ENCODE assay signal across 17 cellular contexts in genomic region chr3:46184469-46184868, GRCh38. TPM values are rescaled to one million over a fixed set of nuclear protein-coding genes. Genes with fewer than 3 reads are reported as not detected.
DNase-seq lines count a peak whose midpoint lies in the region; ATAC-seq and TF ChIP-seq lines count a peak whose summit lies in the region.
"Had no signal": no experiment of that assay in that cellular context is flagged by ENCODE, and none has a peak within 500 bp of the region (broad histone marks: within the 10 kb centered on the region; RNA-seq: fewer than 3 reads in every experiment).

No MANE protein-coding gene starts in this region.

- intact Hi-C loops in activated CD4-positive, alpha-beta T cell treated with anti-CD3 and anti-CD28 coated beads, Interleukin-2, amount 10 ng/mL, durations not matched to agents 24 days and 14 days (cut with micrococcal nuclease): no loop called here
- intact Hi-C loops in activated T-helper 2 cell treated with anti-CD3 and anti-CD28 coated beads, Interferon-gamma antibody, Interleukin-2, Interleukin-4, amounts not matched to agents 10 μg/mL and 5 μg/mL and 100 μg/mL, durations not matched to agents 14 hours and 24 hours and 36 hours (cut with micrococcal nuclease): no loop called here

- peaks cover 2% of the 10 kb centered on the region for H3K36me3 Mint-ChIP-seq in activated CD4-positive, alpha-beta T cell treated with anti-CD3 and anti-CD28 coated beads, Interleukin-2, amount 10 ng/mL, durations not matched to agents 24 days and 14 days (ENCODE audit: low read depth)
- H3K36me3 Mint-ChIP-seq in activated T-helper 2 cell treated with anti-CD3 and anti-CD28 coated beads, Interferon-gamma antibody, Interleukin-2, Interleukin-4, amounts not matched to agents 10 μg/mL and 5 μg/mL and 100 μg/mL, durations not matched to agents 14 hours and 24 hours and 36 hours (ENCODE audit: low read depth): no peaks in the 10 kb centered on the region
- H3K36me3 Mint-ChIP-seq: brain had no signal

- H3K36me3 ChIP-seq in adipocyte (ENCODE audit: control insufficient read depth, insufficient read depth, low read length, severe bottlenecking): no peaks in the 10 kb centered on the region
- H3K36me3 ChIP-seq: vagina had no signal

- peak; percentile 59 for DNase-seq in AG08395 (ENCODE audit: low spot score)
- peak; percentile 43 for DNase-seq in HS-27A (ENCODE audit: low read depth)
- peak; percentile 47 for DNase-seq in adipocyte (ENCODE audit: low read depth)
- peak; percentile 84 to 94 for DNase-seq in foreskin keratinocyte
- no peak for DNase-seq in NCI-H524 (lab: John Stamatoyannopoulos, UW)
- DNase-seq in activated CD4-positive, alpha-beta T cell treated with anti-CD3 and anti-CD28 coated beads, Interleukin-2, amount 10 ng/mL, durations not matched to agents 24 days and 14 days: no peak
- no peak for DNase-seq in activated T-helper 2 cell treated with anti-CD3 and anti-CD28 coated beads, Interferon-gamma antibody, Interleukin-2, Interleukin-4, amounts not matched to agents 10 μg/mL and 5 μg/mL and 100 μg/mL, durations not matched to agents 14 hours and 24 hours and 36 hours (ENCODE audit: low spot score)
- DNase-seq: activated CD4-positive, alpha-beta T cell treated with anti-CD3 and anti-CD28 coated beads for 48 hours; DND-41; endodermal cell; H9; NCI-H1417 treated with DMSO at 0.1 percent for 48 hours had no signal

- H3K4me3 ChIP-seq in adipocyte (ENCODE audit: low read length): no peak overlapping the region
- H3K4me3 ChIP-seq: PC-9, vagina had no signal

- peaks cover 3% of the 10 kb centered on the region for H3K9me3 Mint-ChIP-seq in activated CD4-positive, alpha-beta T cell treated with anti-CD3 and anti-CD28 coated beads, Interleukin-2, amount 10 ng/mL, durations not matched to agents 24 days and 14 days
- H3K9me3 Mint-ChIP-seq in activated T-helper 2 cell treated with anti-CD3 and anti-CD28 coated beads, Interferon-gamma antibody, Interleukin-2, Interleukin-4, amounts not matched to agents 10 μg/mL and 5 μg/mL and 100 μg/mL, durations not matched to agents 14 hours and 24 hours and 36 hours: no peaks in the 10 kb centered on the region
- H3K9me3 Mint-ChIP-seq: brain had no signal

- H3K27me3 ChIP-seq in adipocyte (replicated peaks; ENCODE audit: control insufficient read depth, insufficient read depth, low read length) (no peaks in the 10 kb centered on the region), foreskin keratinocyte (no peaks in the 10 kb centered on the region)
- H3K27me3 ChIP-seq: vagina had no signal

- H3K4me1 ChIP-seq in adipocyte (ENCODE audit: control insufficient read depth, insufficient read depth, low read length): peaks cover 6% of the 10 kb centered on the region
- no peaks in the 10 kb centered on the region for H3K4me1 ChIP-seq in foreskin keratinocyte
- H3K4me1 ChIP-seq: vagina had no signal

- peaks cover 5% of the 10 kb centered on the region for H3K9me3 ChIP-seq in adipocyte (ENCODE audit: control insufficient read depth, low read length)
- H3K9me3 ChIP-seq: vagina had no signal

- ATAC-seq in foreskin keratinocyte (peak; percentile 82), GM18868 (IDR thresholded peaks at IDR 0.05; ENCODE audit: unreplicated experiment) (no peak)

- peaks cover 14% of the 10 kb centered on the region for H3K27me3 Mint-ChIP-seq in activated CD4-positive, alpha-beta T cell treated with anti-CD3 and anti-CD28 coated beads, Interleukin-2, amount 10 ng/mL, durations not matched to agents 24 days and 14 days
- peaks cover 29% of the 10 kb centered on the region for H3K27me3 Mint-ChIP-seq in activated T-helper 2 cell treated with anti-CD3 and anti-CD28 coated beads, Interferon-gamma antibody, Interleukin-2, Interleukin-4, amounts not matched to agents 10 μg/mL and 5 μg/mL and 100 μg/mL, durations not matched to agents 14 hours and 24 hours and 36 hours (ENCODE audit: low read depth)

- no peak overlapping the region for H3K4me3 Mint-ChIP-seq in activated CD4-positive, alpha-beta T cell treated with anti-CD3 and anti-CD28 coated beads, Interleukin-2, amount 10 ng/mL, durations not matched to agents 24 days and 14 days
- no peak overlapping the region for H3K4me3 Mint-ChIP-seq in activated T-helper 2 cell treated with anti-CD3 and anti-CD28 coated beads, Interferon-gamma antibody, Interleukin-2, Interleukin-4, amounts not matched to agents 10 μg/mL and 5 μg/mL and 100 μg/mL, durations not matched to agents 14 hours and 24 hours and 36 hours (ENCODE audit: low read depth)
- H3K4me3 Mint-ChIP-seq: brain; endodermal cell; H9; T-helper 1 cell treated with Interleukin-12 subunit alpha and Interleukin-12 subunit beta and Interleukin-4 antibody, amounts not matched to agents 30 μg/mL and 1 μg/mL, for 36 hours had no signal

- H3K27ac Mint-ChIP-seq in activated CD4-positive, alpha-beta T cell treated with anti-CD3 and anti-CD28 coated beads, Interleukin-2, amount 10 ng/mL, durations not matched to agents 24 days and 14 days: no peak overlapping the region
- H3K27ac Mint-ChIP-seq in activated T-helper 2 cell treated with anti-CD3 and anti-CD28 coated beads, Interferon-gamma antibody, Interleukin-2, Interleukin-4, amounts not matched to agents 10 μg/mL and 5 μg/mL and 100 μg/mL, durations not matched to agents 14 hours and 24 hours and 36 hours: no peak overlapping the region
- H3K27ac Mint-ChIP-seq: brain; endodermal cell; H9; T-helper 1 cell treated with Interleukin-12 subunit alpha and Interleukin-12 subunit beta and Interleukin-4 antibody, amounts not matched to agents 30 μg/mL and 1 μg/mL, for 36 hours had no signal

- no peak overlapping the region for H3K27ac ChIP-seq in foreskin keratinocyte
- H3K27ac ChIP-seq: PC-9, vagina had no signal

- peaks cover 18% of the 10 kb centered on the region for H3K4me1 Mint-ChIP-seq in activated CD4-positive, alpha-beta T cell treated with anti-CD3 and anti-CD28 coated beads, Interleukin-2, amount 10 ng/mL, durations not matched to agents 24 days and 14 days
- H3K4me1 Mint-ChIP-seq in activated T-helper 2 cell treated with anti-CD3 and anti-CD28 coated beads, Interferon-gamma antibody, Interleukin-2, Interleukin-4, amounts not matched to agents 10 μg/mL and 5 μg/mL and 100 μg/mL, durations not matched to agents 14 hours and 24 hours and 36 hours (ENCODE audit: low read depth): peaks cover 14% of the 10 kb centered on the region
- H3K4me1 Mint-ChIP-seq: brain, endodermal cell, H9 had no signal

- H3K9ac ChIP-seq in adipocyte (ENCODE audit: low read length): no peak overlapping the region

- no peak for TF ChIP-seq CTCF in foreskin keratinocyte (conservative IDR thresholded peaks at IDR 0.05)

RNA-seq across cellular contexts. Expression of gene CCR1, which starts 23.6 kb away (rescaled TPM):
- not detected in 2 replicates for total RNA-seq in foreskin keratinocyte
- not detected in 2 replicates for polyA plus RNA-seq in foreskin keratinocyte
- 5.9 and 6.7 TPM in 2 replicates for total RNA-seq in activated CD4-positive, alpha-beta T cell treated with anti-CD3 and anti-CD28 coated beads, Interleukin-2, amount 10 ng/mL, durations not matched to agents 24 days and 14 days
- total RNA-seq in activated T-helper 2 cell treated with anti-CD3 and anti-CD28 coated beads, Interferon-gamma antibody, Interleukin-2, Interleukin-4, amounts not matched to agents 10 μg/mL and 5 μg/mL and 100 μg/mL, durations not matched to agents 14 hours and 24 hours and 36 hours: 0.41 and 0.51 TPM in 2 replicates
- total RNA-seq: H9 had no signal

RNA-seq across cellular contexts. Expression of gene CCR3, which starts 57.8 kb away (rescaled TPM):
- total RNA-seq in foreskin keratinocyte: not detected in 2 replicates
- not detected in 2 replicates for polyA plus RNA-seq in foreskin keratinocyte
- total RNA-seq in activated CD4-positive, alpha-beta T cell treated with anti-CD3 and anti-CD28 coated beads, Interleukin-2, amount 10 ng/mL, durations not matched to agents 24 days and 14 days: not detected in 2 replicates
- not detected in 2 replicates for total RNA-seq in activated T-helper 2 cell treated with anti-CD3 and anti-CD28 coated beads, Interferon-gamma antibody, Interleukin-2, Interleukin-4, amounts not matched to agents 10 μg/mL and 5 μg/mL and 100 μg/mL, durations not matched to agents 14 hours and 24 hours and 36 hours
- total RNA-seq: endodermal cell, H9, vagina had no signal

Comparison
In these comparisons a context has a peak if more than half of its experiments do, and no peak if none do; other contexts are left out.
1. DNase-seq: peak in AG08395 (single experiment), HS-27A (single experiment), adipocyte (single experiment) and foreskin keratinocyte (2 of 2); none in NCI-H524 (0 of 2), activated CD4-positive, alpha-beta T cell treated with anti-CD3 and anti-CD28 coated beads, Interleukin-2, amount 10 ng/mL, durations not matched to agents 24 days and 14 days (single experiment) and activated T-helper 2 cell treated with anti-CD3 and anti-CD28 coated beads, Interferon-gamma antibody, Interleukin-2, Interleukin-4, amounts not matched to agents 10 μg/mL and 5 μg/mL and 100 μg/mL, durations not matched to agents 14 hours and 24 hours and 36 hours (single experiment).